In genomic region chr3:133097214-133097613, GRCh38 we compare ENCODE assay signal across 18 cellular contexts. TPM values are rescaled to one million over a fixed set of nuclear protein-coding genes. Genes with fewer than 3 reads are reported as not detected.
DNase-seq lines count a peak whose midpoint lies in the region; TF ChIP-seq lines count a peak whose summit lies in the region.
"Had no signal": no experiment of that assay in that cellular context is flagged by ENCODE, and none has a peak within 500 bp of the region (broad histone marks: within the 10 kb centered on the region; RNA-seq: fewer than 3 reads in every experiment).

No MANE protein-coding gene starts in this region.

- CTCF ChIA-PET in activated naive CD4-positive, alpha-beta T cell treated with anti-CD3 and anti-CD28 coated beads for 36 hours (lab: Charles Lee): no interaction called here

- H3K27me3 Mint-ChIP-seq in activated naive CD4-positive, alpha-beta T cell treated with anti-CD3 and anti-CD28 coated beads for 36 hours (ENCODE audit: low read depth): peaks cover 2% of the 10 kb centered on the region

- DNase-seq in NCI-H146 (lab: John Stamatoyannopoulos, UW) (peak; percentile 26), NCI-H146 treated with DMSO at 0.1 percent for 48 hours (lab: John Stamatoyannopoulos, UW; ENCODE audit: unreplicated experiment) (no peak), NCI-H2107 treated with DMSO at 0.1 percent for 48 hours (lab: John Stamatoyannopoulos, UW; ENCODE audit: unreplicated experiment) (peak; percentile 95), astrocyte of the spinal cord (ENCODE audit: low read depth, low spot score) (peak; percentile 89), retinal pigment epithelial cell (ENCODE audit: low read depth) (peak; percentile 30)
- DNase-seq in NK-92 treated with Interleukin-12 subunit alpha and Interleukin-12 subunit beta, amount 100 ng/mL, for 24 hours (lab: John Stamatoyannopoulos, UW): no peak
- no peak for DNase-seq in activated naive CD4-positive, alpha-beta T cell treated with anti-CD3 and anti-CD28 coated beads for 36 hours
- DNase-seq in activated CD4-positive, CD25-positive, alpha-beta regulatory T cell treated with anti-CD3 and anti-CD28 coated beads, Interleukin-2, amount 50 U/mL, for 72 hours: no peak
- DNase-seq: 8988T; activated CD8-positive, alpha-beta T cell treated with anti-CD3 and anti-CD28 coated beads for 36 hours; amygdala; CD4-positive, CD25-positive, alpha-beta regulatory T cell; glutamatergic neuron; Kasumi-1; NCI-H510A; occipital lobe; tibial artery had no signal

- no peaks in the 10 kb centered on the region for H3K9me3 Mint-ChIP-seq in activated naive CD4-positive, alpha-beta T cell treated with anti-CD3 and anti-CD28 coated beads for 36 hours
- H3K9me3 Mint-ChIP-seq: activated CD8-positive, alpha-beta T cell treated with anti-CD3 and anti-CD28 coated beads for 36 hours had no signal

- TF ChIP-seq CTCF in astrocyte of the spinal cord (IDR thresholded peaks at IDR 0.05; ENCODE audit: low read depth, low read length) (no peak), retinal pigment epithelial cell (conservative IDR thresholded peaks at IDR 0.05; ENCODE audit: low read depth, low read length) (no peak)

- in situ Hi-C loops in astrocyte of the spinal cord (cut with HindIII; ENCODE audit: low sequenced_read_pairs): no loop called here

- H3K4me3 Mint-ChIP-seq in activated naive CD4-positive, alpha-beta T cell treated with anti-CD3 and anti-CD28 coated beads for 36 hours: no peak overlapping the region
- H3K4me3 Mint-ChIP-seq: activated CD8-positive, alpha-beta T cell treated with anti-CD3 and anti-CD28 coated beads for 36 hours; CD4-positive, CD25-positive, alpha-beta regulatory T cell; stimulated activated effector memory CD8-positive, alpha-beta T cell treated with anti-CD3 and anti-CD28 coated beads, Interleukin-12 subunit alpha, Interleukin-12 subunit beta, amount 100 ng/mL, for 72 hours had no signal

- no peaks in the 10 kb centered on the region for H3K4me1 Mint-ChIP-seq in activated naive CD4-positive, alpha-beta T cell treated with anti-CD3 and anti-CD28 coated beads for 36 hours (ENCODE audit: low read depth)
- H3K4me1 Mint-ChIP-seq: CD4-positive, CD25-positive, alpha-beta regulatory T cell; stimulated activated effector memory CD8-positive, alpha-beta T cell treated with anti-CD3 and anti-CD28 coated beads, Interleukin-12 subunit alpha, Interleukin-12 subunit beta, amount 100 ng/mL, for 72 hours had no signal

- H3K27ac Mint-ChIP-seq in activated naive CD4-positive, alpha-beta T cell treated with anti-CD3 and anti-CD28 coated beads for 36 hours: no peak overlapping the region
- H3K27ac Mint-ChIP-seq: activated CD8-positive, alpha-beta T cell treated with anti-CD3 and anti-CD28 coated beads for 36 hours; CD4-positive, CD25-positive, alpha-beta regulatory T cell; stimulated activated effector memory CD8-positive, alpha-beta T cell treated with anti-CD3 and anti-CD28 coated beads, Interleukin-12 subunit alpha, Interleukin-12 subunit beta, amount 100 ng/mL, for 72 hours had no signal

- H3K36me3 Mint-ChIP-seq in activated naive CD4-positive, alpha-beta T cell treated with anti-CD3 and anti-CD28 coated beads for 36 hours (ENCODE audit: low read depth): no peaks in the 10 kb centered on the region
- H3K36me3 Mint-ChIP-seq: CD4-positive, CD25-positive, alpha-beta regulatory T cell; stimulated activated effector memory CD8-positive, alpha-beta T cell treated with anti-CD3 and anti-CD28 coated beads, Interleukin-12 subunit alpha, Interleukin-12 subunit beta, amount 100 ng/mL, for 72 hours had no signal

- H3K4me3 ChIP-seq in astrocyte of the spinal cord (ENCODE audit: low read depth, low read length) (no peak overlapping the region), retinal pigment epithelial cell (ENCODE audit: low read length) (no peak overlapping the region)
- H3K4me3 ChIP-seq: tibial artery had no signal

- intact Hi-C loops in activated naive CD4-positive, alpha-beta T cell treated with anti-CD3 and anti-CD28 coated beads for 36 hours (cut with micrococcal nuclease): no loop called here

RNA-seq across cellular contexts. Expression of gene TMEM108, which starts 59.0 kb away (rescaled TPM):
- total RNA-seq in activated naive CD4-positive, alpha-beta T cell treated with anti-CD3 and anti-CD28 coated beads for 36 hours: not detected
- total RNA-seq: activated CD8-positive, alpha-beta T cell treated with anti-CD3 and anti-CD28 coated beads for 36 hours; CD4-positive, CD25-positive, alpha-beta regulatory T cell had no signal

Comparison
In these comparisons a context has a peak if more than half of its experiments do, and no peak if none do; other contexts are left out.
1. DNase-seq: peak in NCI-H146 (single experiment), NCI-H2107 treated with DMSO at 0.1 percent for 48 hours (single experiment), astrocyte of the spinal cord (single experiment) and retinal pigment epithelial cell (single experiment); none in NCI-H146 treated with DMSO at 0.1 percent for 48 hours (single experiment), NK-92 treated with Interleukin-12 subunit alpha and Interleukin-12 subunit beta, amount 100 ng/mL, for 24 hours (single experiment), activated naive CD4-positive, alpha-beta T cell treated with anti-CD3 and anti-CD28 coated beads for 36 hours (single experiment) and activated CD4-positive, CD25-positive, alpha-beta regulatory T cell treated with anti-CD3 and anti-CD28 coated beads, Interleukin-2, amount 50 U/mL, for 72 hours (single experiment).